In the genomic region with DNA sequence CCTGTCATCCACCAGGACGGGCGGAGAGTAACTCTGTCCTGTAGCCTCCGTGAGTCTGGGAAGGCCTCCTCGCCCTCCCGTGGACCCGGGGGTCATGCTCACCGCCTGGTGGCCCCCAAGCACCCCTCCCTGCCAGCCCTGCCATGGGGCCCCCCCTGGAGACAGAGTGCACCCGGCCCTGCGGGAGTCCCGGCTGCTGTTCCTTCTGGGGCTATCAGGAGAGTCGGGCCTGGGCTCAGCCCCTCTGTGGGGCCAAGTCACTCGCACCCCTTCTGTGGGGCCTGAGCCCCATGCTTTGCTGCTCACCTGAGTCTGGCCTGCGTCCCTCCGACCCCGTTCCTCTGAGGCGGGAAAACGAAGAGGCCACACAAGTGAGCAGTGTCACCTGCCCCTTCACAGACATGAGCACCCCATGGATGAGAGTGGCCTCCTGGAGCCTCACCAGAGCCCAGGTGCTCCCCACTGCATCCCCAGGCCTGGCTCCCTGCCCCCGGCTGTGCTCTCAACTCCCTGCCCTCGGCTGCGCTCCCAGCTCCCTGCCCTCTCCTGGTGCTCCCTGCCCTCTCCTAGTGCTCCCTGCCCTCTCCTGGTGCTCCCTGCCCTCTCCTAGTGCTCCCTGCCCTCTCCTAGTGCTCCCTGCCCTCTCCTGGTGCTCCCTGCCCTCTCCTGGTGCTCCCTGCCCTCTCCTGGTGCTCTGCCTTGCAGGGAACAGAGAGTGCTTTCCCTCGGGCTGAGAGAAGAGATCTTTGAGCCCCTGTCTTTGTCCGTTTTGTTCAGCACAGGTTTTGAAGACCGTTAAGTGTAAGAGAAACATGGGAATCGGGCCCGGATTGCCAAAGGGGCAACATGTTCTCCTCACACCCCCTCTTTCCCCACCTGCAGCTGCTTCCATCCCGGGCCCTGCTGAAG, we compare ENCODE assay signal across 2 cellular contexts.
A peak's percentile ranks its signal among the peaks of the same experiment; 100 is the strongest.
TF ChIP-seq lines count a peak whose summit lies in the region.

No MANE protein-coding gene starts in this region.

TF ChIP-seq in WTC11, 78 proteins besides CTCF, POLR2A, EP300 and RAD21:
- TF ChIP-seq ZNF671 (CRISPR knock-in tag; IDR thresholded peaks at IDR 0.05): no peak
- no peak for TF ChIP-seq TEAD1 (CRISPR knock-in tag; IDR thresholded peaks at IDR 0.05)
- TF ChIP-seq ZNF263 (CRISPR knock-in tag; IDR thresholded peaks at IDR 0.05; ENCODE audit: low read depth): peak; percentile 91
- TF ChIP-seq, protein P1, sequence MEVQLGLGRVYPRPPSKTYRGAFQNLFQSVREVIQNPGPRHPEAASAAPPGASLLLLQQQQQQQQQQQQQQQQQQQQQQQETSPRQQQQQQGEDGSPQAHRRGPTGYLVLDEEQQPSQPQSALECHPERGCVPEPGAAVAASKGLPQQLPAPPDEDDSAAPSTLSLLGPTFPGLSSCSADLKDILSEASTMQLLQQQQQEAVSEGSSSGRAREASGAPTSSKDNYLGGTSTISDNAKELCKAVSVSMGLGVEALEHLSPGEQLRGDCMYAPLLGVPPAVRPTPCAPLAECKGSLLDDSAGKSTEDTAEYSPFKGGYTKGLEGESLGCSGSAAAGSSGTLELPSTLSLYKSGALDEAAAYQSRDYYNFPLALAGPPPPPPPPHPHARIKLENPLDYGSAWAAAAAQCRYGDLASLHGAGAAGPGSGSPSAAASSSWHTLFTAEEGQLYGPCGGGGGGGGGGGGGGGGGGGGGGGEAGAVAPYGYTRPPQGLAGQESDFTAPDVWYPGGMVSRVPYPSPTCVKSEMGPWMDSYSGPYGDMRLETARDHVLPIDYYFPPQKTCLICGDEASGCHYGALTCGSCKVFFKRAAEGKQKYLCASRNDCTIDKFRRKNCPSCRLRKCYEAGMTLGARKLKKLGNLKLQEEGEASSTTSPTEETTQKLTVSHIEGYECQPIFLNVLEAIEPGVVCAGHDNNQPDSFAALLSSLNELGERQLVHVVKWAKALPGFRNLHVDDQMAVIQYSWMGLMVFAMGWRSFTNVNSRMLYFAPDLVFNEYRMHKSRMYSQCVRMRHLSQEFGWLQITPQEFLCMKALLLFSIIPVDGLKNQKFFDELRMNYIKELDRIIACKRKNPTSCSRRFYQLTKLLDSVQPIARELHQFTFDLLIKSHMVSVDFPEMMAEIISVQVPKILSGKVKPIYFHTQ (CRISPR knock-in tag; IDR thresholded peaks at IDR 0.05): no peak
- no peak for TF ChIP-seq CREB1 (CRISPR knock-in tag; IDR thresholded peaks at IDR 0.05)

TF ChIP-seq in H1, 55 proteins besides CTCF, POLR2A, EP300 and RAD21:
- TF ChIP-seq CTBP2 (IDR thresholded peaks at IDR 0.05; ENCODE audit: borderline replicate concordance, insufficient read depth, insufficient read length, low read length): no peak
- no peak for TF ChIP-seq EZH2 (IDR thresholded peaks at IDR 0.05; ENCODE audit: low read depth, low read length, severe bottlenecking)
- TF ChIP-seq, protein P2, sequence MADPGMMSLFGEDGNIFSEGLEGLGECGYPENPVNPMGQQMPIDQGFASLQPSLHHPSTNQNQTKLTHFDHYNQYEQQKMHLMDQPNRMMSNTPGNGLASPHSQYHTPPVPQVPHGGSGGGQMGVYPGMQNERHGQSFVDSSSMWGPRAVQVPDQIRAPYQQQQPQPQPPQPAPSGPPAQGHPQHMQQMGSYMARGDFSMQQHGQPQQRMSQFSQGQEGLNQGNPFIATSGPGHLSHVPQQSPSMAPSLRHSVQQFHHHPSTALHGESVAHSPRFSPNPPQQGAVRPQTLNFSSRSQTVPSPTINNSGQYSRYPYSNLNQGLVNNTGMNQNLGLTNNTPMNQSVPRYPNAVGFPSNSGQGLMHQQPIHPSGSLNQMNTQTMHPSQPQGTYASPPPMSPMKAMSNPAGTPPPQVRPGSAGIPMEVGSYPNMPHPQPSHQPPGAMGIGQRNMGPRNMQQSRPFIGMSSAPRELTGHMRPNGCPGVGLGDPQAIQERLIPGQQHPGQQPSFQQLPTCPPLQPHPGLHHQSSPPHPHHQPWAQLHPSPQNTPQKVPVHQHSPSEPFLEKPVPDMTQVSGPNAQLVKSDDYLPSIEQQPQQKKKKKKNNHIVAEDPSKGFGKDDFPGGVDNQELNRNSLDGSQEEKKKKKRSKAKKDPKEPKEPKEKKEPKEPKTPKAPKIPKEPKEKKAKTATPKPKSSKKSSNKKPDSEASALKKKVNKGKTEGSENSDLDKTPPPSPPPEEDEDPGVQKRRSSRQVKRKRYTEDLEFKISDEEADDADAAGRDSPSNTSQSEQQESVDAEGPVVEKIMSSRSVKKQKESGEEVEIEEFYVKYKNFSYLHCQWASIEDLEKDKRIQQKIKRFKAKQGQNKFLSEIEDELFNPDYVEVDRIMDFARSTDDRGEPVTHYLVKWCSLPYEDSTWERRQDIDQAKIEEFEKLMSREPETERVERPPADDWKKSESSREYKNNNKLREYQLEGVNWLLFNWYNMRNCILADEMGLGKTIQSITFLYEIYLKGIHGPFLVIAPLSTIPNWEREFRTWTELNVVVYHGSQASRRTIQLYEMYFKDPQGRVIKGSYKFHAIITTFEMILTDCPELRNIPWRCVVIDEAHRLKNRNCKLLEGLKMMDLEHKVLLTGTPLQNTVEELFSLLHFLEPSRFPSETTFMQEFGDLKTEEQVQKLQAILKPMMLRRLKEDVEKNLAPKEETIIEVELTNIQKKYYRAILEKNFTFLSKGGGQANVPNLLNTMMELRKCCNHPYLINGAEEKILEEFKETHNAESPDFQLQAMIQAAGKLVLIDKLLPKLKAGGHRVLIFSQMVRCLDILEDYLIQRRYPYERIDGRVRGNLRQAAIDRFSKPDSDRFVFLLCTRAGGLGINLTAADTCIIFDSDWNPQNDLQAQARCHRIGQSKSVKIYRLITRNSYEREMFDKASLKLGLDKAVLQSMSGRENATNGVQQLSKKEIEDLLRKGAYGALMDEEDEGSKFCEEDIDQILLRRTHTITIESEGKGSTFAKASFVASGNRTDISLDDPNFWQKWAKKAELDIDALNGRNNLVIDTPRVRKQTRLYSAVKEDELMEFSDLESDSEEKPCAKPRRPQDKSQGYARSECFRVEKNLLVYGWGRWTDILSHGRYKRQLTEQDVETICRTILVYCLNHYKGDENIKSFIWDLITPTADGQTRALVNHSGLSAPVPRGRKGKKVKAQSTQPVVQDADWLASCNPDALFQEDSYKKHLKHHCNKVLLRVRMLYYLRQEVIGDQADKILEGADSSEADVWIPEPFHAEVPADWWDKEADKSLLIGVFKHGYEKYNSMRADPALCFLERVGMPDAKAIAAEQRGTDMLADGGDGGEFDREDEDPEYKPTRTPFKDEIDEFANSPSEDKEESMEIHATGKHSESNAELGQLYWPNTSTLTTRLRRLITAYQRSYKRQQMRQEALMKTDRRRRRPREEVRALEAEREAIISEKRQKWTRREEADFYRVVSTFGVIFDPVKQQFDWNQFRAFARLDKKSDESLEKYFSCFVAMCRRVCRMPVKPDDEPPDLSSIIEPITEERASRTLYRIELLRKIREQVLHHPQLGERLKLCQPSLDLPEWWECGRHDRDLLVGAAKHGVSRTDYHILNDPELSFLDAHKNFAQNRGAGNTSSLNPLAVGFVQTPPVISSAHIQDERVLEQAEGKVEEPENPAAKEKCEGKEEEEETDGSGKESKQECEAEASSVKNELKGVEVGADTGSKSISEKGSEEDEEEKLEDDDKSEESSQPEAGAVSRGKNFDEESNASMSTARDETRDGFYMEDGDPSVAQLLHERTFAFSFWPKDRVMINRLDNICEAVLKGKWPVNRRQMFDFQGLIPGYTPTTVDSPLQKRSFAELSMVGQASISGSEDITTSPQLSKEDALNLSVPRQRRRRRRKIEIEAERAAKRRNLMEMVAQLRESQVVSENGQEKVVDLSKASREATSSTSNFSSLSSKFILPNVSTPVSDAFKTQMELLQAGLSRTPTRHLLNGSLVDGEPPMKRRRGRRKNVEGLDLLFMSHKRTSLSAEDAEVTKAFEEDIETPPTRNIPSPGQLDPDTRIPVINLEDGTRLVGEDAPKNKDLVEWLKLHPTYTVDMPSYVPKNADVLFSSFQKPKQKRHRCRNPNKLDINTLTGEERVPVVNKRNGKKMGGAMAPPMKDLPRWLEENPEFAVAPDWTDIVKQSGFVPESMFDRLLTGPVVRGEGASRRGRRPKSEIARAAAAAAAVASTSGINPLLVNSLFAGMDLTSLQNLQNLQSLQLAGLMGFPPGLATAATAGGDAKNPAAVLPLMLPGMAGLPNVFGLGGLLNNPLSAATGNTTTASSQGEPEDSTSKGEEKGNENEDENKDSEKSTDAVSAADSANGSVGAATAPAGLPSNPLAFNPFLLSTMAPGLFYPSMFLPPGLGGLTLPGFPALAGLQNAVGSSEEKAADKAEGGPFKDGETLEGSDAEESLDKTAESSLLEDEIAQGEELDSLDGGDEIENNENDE (IDR thresholded peaks at IDR 0.05; ENCODE audit: insufficient replicate concordance, low read length): no peak
- no peak for TF ChIP-seq SIRT6 (IDR thresholded peaks at IDR 0.05; ENCODE audit: low read length)
- no peak for TF ChIP-seq CBX8 (IDR thresholded peaks at IDR 0.05; ENCODE audit: borderline replicate concordance, low read depth, low read length)
- no peak for TF ChIP-seq TBP (IDR thresholded peaks at IDR 0.05; ENCODE audit: low read depth, low read length)
- no peak for TF ChIP-seq SIX5 (IDR thresholded peaks at IDR 0.05; ENCODE audit: low read depth, low read length)
TF ChIP-seq in H1: peak in this region for 0.
